In the genomic region with DNA sequence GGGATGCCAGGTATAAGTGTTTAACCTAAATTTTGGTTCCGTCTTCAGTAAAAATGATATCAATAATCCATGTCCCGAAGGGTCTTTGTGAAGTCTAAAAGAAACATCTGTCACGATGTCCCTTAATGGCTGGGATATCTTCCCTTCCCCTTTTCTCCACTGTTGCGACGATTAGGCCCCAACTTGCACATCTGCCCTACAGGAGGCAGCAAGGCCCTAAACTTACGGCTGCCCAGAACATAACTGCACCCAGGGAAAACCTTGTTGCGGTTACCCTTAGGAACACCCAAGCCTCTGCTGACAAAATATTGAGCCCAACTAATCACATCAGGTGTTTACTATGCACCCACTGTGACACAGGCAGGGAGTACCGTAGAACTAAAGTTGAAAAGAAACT, we compare ENCODE assay signal across 1 cellular context.
A peak's percentile ranks its signal among the peaks of the same experiment; 100 is the strongest.
TF ChIP-seq lines count a peak whose summit lies in the region.

No MANE protein-coding gene starts in this region.

TF ChIP-seq in HepG2, 621 proteins besides CTCF, POLR2A, EP300 and RAD21 (continued from another document):
- TF ChIP-seq SNAPC4 (CRISPR knock-in tag; IDR thresholded peaks at IDR 0.05) (peak; percentile 16; the same call in 1 of the 2 replicates), SSRP1 (CRISPR knock-in tag; IDR thresholded peaks at IDR 0.05) (0 out of 2 replicates have a peak, but pooled peaks have one; percentile 57), SOX6 (IDR thresholded peaks at IDR 0.05) (no peak), SOX6 (CRISPR knock-in tag; IDR thresholded peaks at IDR 0.05) (0 out of 2 replicates have a peak, but pooled peaks have one; percentile 4), POGZ (CRISPR knock-in tag; IDR thresholded peaks at IDR 0.05) (0 out of 2 replicates have a peak, but pooled peaks have one; percentile 3), FLYWCH1 (CRISPR knock-in tag; IDR thresholded peaks at IDR 0.05) (0 out of 2 replicates have a peak, but pooled peaks have one; percentile 8), ZBTB38 (CRISPR knock-in tag; IDR thresholded peaks at IDR 0.05) (peak; percentile 3; the same call in 1 of the 2 replicates), ZNF749 (CRISPR knock-in tag; IDR thresholded peaks at IDR 0.05; ENCODE audit: borderline replicate concordance) (peak; percentile 4; the same call in 1 of the 2 replicates), ZNF362 (CRISPR knock-in tag; IDR thresholded peaks at IDR 0.05; ENCODE audit: borderline replicate concordance) (no peak), ZNF598 (CRISPR knock-in tag; IDR thresholded peaks at IDR 0.05; ENCODE audit: borderline replicate concordance) (0 out of 2 replicates have a peak, but pooled peaks have one; percentile 10), ZFX (CRISPR knock-in tag; IDR thresholded peaks at IDR 0.05; ENCODE audit: low read depth) (peak; percentile 50; the same call in 1 of the 2 replicates), ZNF790 (CRISPR knock-in tag; IDR thresholded peaks at IDR 0.05; ENCODE audit: borderline replicate concordance) (peak; percentile 20; the same call in 1 of the 2 replicates), ZNF234 (CRISPR knock-in tag; conservative IDR thresholded peaks at IDR 0.05) (0 out of 2 replicates have a peak, but pooled peaks have one; percentile 4), MAFG (CRISPR knock-in tag; IDR thresholded peaks at IDR 0.05) (no peak), NKX3-1 (CRISPR knock-in tag; IDR thresholded peaks at IDR 0.05) (0 out of 2 replicates have a peak, but pooled peaks have one; percentile 15), SP1 (IDR thresholded peaks at IDR 0.05) (no peak), SP1 (CRISPR knock-in tag; IDR thresholded peaks at IDR 0.05) (no peak), SATB2 (CRISPR knock-in tag; IDR thresholded peaks at IDR 0.05) (peak; percentile 2; the same call in 1 of the 2 replicates), SNAI1 (CRISPR knock-in tag; IDR thresholded peaks at IDR 0.05; ENCODE audit: borderline replicate concordance) (peak; percentile 25; the same call in 1 of the 2 replicates), ZNF570 (CRISPR knock-in tag; IDR thresholded peaks at IDR 0.05; ENCODE audit: borderline replicate concordance) (no peak)
- TF ChIP-seq, protein P1, sequence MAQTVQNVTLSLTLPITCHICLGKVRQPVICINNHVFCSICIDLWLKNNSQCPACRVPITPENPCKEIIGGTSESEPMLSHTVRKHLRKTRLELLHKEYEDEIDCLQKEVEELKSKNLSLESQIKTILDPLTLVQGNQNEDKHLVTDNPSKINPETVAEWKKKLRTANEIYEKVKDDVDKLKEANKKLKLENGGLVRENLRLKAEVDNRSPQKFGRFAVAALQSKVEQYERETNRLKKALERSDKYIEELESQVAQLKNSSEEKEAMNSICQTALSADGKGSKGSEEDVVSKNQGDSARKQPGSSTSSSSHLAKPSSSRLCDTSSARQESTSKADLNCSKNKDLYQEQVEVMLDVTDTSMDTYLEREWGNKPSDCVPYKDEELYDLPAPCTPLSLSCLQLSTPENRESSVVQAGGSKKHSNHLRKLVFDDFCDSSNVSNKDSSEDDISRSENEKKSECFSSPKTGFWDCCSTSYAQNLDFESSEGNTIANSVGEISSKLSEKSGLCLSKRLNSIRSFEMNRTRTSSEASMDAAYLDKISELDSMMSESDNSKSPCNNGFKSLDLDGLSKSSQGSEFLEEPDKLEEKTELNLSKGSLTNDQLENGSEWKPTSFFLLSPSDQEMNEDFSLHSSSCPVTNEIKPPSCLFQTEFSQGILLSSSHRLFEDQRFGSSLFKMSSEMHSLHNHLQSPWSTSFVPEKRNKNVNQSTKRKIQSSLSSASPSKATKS (CRISPR knock-in tag; IDR thresholded peaks at IDR 0.05) = 0 out of 2 replicates have a peak, but pooled peaks have one; percentile 33
